Comparison of ENCODE assay signal across 10 cellular contexts in the genomic region with DNA sequence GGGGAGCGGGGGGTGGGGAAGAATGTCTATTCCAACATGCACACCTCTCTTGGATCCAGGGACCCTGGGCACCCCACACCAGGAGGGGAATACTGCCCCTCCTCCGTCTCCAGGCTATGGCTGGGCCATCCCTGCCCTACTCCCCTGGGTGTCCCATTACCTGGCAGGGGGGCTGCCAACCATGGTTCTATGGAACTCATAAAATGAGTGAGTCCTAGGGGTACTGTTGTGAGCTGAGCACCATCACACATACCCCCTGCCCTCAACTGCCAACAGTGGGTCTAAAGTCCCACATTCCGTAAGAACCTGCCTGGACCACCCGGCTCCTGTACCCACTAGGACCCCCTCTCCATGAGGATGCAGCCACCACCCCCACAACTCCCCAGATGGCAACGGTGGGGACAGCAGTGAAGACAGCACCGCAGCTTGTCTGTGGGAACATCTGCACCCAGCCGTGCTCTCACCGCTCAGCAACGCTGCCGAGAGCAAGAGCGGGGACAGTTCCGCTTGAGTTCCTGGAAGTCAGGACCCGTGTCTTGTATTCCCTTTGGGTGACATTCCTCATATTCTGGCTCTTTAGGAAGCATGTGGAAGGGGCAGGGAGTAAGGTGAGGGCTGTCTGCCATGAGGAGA. TPM values are rescaled to one million over a fixed set of nuclear protein-coding genes. Genes with fewer than 3 reads are reported as not detected.
A peak's percentile ranks its signal among the peaks of the same experiment; 100 is the strongest.
DNase-seq lines count a peak whose midpoint lies in the region; ATAC-seq and TF ChIP-seq lines count a peak whose summit lies in the region.
"Had no signal": no experiment of that assay in that cellular context is flagged by ENCODE, and none has a peak within 500 bp of the region (broad histone marks: within the 10 kb centered on the region; RNA-seq: fewer than 3 reads in every experiment).

No MANE protein-coding gene starts in this region.

- no peaks in the 10 kb centered on the region for H3K27me3 Mint-ChIP-seq in stimulated activated naive CD8-positive, alpha-beta T cell treated with anti-CD3 and anti-CD28 coated beads, Interleukin-15, Interleukin-2, amounts not matched to agents 100 ng/mL and 50 ng/mL, for 24 hours
- H3K27me3 Mint-ChIP-seq in central memory CD8-positive, alpha-beta T cell = no peaks in the 10 kb centered on the region
- H3K27me3 Mint-ChIP-seq in nephron progenitor cell (ENCODE audit: low read depth, poor library complexity) = no peaks in the 10 kb centered on the region
- no peaks in the 10 kb centered on the region for H3K27me3 Mint-ChIP-seq in type B pancreatic cell
- H3K27me3 Mint-ChIP-seq: IgD-negative memory B cell had no signal

- no peaks in the 10 kb centered on the region for H3K9me3 Mint-ChIP-seq in stimulated activated naive CD8-positive, alpha-beta T cell treated with anti-CD3 and anti-CD28 coated beads, Interleukin-15, Interleukin-2, amounts not matched to agents 100 ng/mL and 50 ng/mL, for 24 hours
- H3K9me3 Mint-ChIP-seq in central memory CD8-positive, alpha-beta T cell = no peaks in the 10 kb centered on the region
- no peaks in the 10 kb centered on the region for H3K9me3 Mint-ChIP-seq in nephron progenitor cell
- no peaks in the 10 kb centered on the region for H3K9me3 Mint-ChIP-seq in type B pancreatic cell
- H3K9me3 Mint-ChIP-seq: IgD-negative memory B cell had no signal

- H3K36me3 Mint-ChIP-seq in stimulated activated naive CD8-positive, alpha-beta T cell treated with anti-CD3 and anti-CD28 coated beads, Interleukin-15, Interleukin-2, amounts not matched to agents 100 ng/mL and 50 ng/mL, for 24 hours (ENCODE audit: low read depth) = peaks cover 20% of the 10 kb centered on the region
- peaks cover 27% of the 10 kb centered on the region for H3K36me3 Mint-ChIP-seq in central memory CD8-positive, alpha-beta T cell (ENCODE audit: insufficient read depth)
- peaks cover 23% of the 10 kb centered on the region for H3K36me3 Mint-ChIP-seq in nephron progenitor cell (ENCODE audit: low read depth)
- peaks cover 3% of the 10 kb centered on the region for H3K36me3 Mint-ChIP-seq in type B pancreatic cell

- peaks cover 40% of the 10 kb centered on the region for H3K4me1 Mint-ChIP-seq in stimulated activated naive CD8-positive, alpha-beta T cell treated with anti-CD3 and anti-CD28 coated beads, Interleukin-15, Interleukin-2, amounts not matched to agents 100 ng/mL and 50 ng/mL, for 24 hours (ENCODE audit: low read depth)
- H3K4me1 Mint-ChIP-seq in central memory CD8-positive, alpha-beta T cell = peaks cover 36% of the 10 kb centered on the region
- H3K4me1 Mint-ChIP-seq in nephron progenitor cell (peaks cover 35% of the 10 kb centered on the region), type B pancreatic cell (ENCODE audit: unreplicated experiment) (peaks cover 14% of the 10 kb centered on the region)

- DNase-seq in stimulated activated naive CD8-positive, alpha-beta T cell treated with anti-CD3 and anti-CD28 coated beads, Interleukin-15, Interleukin-2, amounts not matched to agents 100 U/mL and 50 U/mL, for 24 hours = no peak
- DNase-seq in central memory CD8-positive, alpha-beta T cell (ENCODE audit: low spot score in 2 of 2) = no peak
- no peak for DNase-seq in nephron progenitor cell
- no peak for DNase-seq in type B pancreatic cell (ENCODE audit: extremely low spot score, unreplicated experiment)
- no peak for DNase-seq in T1000 (lab: John Stamatoyannopoulos, UW)
- DNase-seq in D341Med (ENCODE audit: low spot score) = no peak
- DNase-seq in NCI-H510A (lab: John Stamatoyannopoulos, UW) = no peak
- DNase-seq: DMS79 had no signal

- ATAC-seq in stimulated activated naive CD8-positive, alpha-beta T cell treated with anti-CD3 and anti-CD28 coated beads, Interleukin-15, Interleukin-2, amounts not matched to agents 100 U/mL and 50 U/mL, for 24 hours = no peak
- no peak for ATAC-seq in central memory CD8-positive, alpha-beta T cell (replicated peaks; ENCODE audit: extremely low read depth, poor library complexity, severe bottlenecking)

- TF ChIP-seq CTCF in nephron progenitor cell (IDR thresholded peaks at IDR 0.05) = no peak
- TF ChIP-seq CTCF in type B pancreatic cell (conservative IDR thresholded peaks at IDR 0.05) = no peak

- peak overlapping the region; percentile 76 for H3K27ac Mint-ChIP-seq in stimulated activated naive CD8-positive, alpha-beta T cell treated with anti-CD3 and anti-CD28 coated beads, Interleukin-15, Interleukin-2, amounts not matched to agents 100 ng/mL and 50 ng/mL, for 24 hours
- H3K27ac Mint-ChIP-seq in central memory CD8-positive, alpha-beta T cell (ENCODE audit: low read depth) = peak overlapping the region; percentile 44
- H3K27ac Mint-ChIP-seq in nephron progenitor cell (peak overlapping the region; percentile 48), type B pancreatic cell (no peak overlapping the region)
- H3K27ac Mint-ChIP-seq: IgD-negative memory B cell had no signal

- H3K4me3 Mint-ChIP-seq in stimulated activated naive CD8-positive, alpha-beta T cell treated with anti-CD3 and anti-CD28 coated beads, Interleukin-15, Interleukin-2, amounts not matched to agents 100 ng/mL and 50 ng/mL, for 24 hours = no peak overlapping the region
- H3K4me3 Mint-ChIP-seq in central memory CD8-positive, alpha-beta T cell = no peak overlapping the region
- no peak overlapping the region for H3K4me3 Mint-ChIP-seq in nephron progenitor cell
- no peak overlapping the region for H3K4me3 Mint-ChIP-seq in type B pancreatic cell
- H3K4me3 Mint-ChIP-seq: IgD-negative memory B cell had no signal

RNA-seq across cellular contexts. Expression of gene BIN1, which starts 41.5 kb away (rescaled TPM):
- 26.3 and 63.4 TPM in 2 replicates for total RNA-seq in type B pancreatic cell (ENCODE audit: low replicate concordance)
